ENCODE assay signal across 8 cellular contexts in the genomic region with DNA sequence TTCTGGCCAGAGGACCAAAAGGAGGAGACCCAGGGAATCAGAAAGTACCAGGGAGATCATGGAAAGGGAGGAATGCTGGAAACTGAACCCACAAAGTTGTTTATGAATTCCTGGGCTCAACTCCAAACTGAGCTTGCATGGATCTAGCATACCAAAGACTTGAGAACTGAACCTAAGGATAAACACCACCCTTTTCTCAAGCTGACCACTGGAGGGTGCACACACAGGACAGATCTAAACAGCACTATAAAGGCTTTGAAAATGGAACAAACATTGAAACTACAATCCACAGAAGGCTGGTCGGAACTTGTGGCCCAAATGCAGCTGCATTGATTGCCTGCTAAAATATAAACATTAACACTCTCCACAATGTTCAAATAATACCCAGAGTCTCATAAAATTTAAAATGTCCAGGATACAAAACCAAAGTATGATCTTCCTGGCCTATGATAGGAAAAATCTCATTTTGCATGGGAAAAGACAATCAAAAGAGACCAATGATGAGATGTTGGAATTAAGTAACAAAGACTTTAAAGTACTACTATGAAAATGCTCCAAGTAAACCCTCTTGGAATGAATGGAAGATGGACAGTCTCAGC. TPM values are rescaled to one million over a fixed set of nuclear protein-coding genes. Genes with fewer than 3 reads are reported as not detected.
DNase-seq lines count a peak whose midpoint lies in the region; TF ChIP-seq lines count a peak whose summit lies in the region.

No MANE protein-coding gene starts in this region.

- peak overlapping the region; percentile 88 for H3K4me2 ChIP-seq in GM23248 (ENCODE audit: unreplicated experiment)

- H3K9ac ChIP-seq in GM23248: peak overlapping the region; percentile 66

- H3K36me3 ChIP-seq in GM23248 (ENCODE audit: low read depth): no peaks in the 10 kb centered on the region

- no peaks in the 10 kb centered on the region for H3K79me2 ChIP-seq in GM23248 (ENCODE audit: insufficient read depth)

- H3K4me1 ChIP-seq in GM23248 (ENCODE audit: insufficient read depth): peaks cover 21% of the 10 kb centered on the region

- peaks cover 29% of the 10 kb centered on the region for H3F3A ChIP-seq in GM23248 (ENCODE audit: insufficient read depth)

- WGBS in GM23248 (ENCODE audit: low coverage in 1 of 2, low lambda C conversion rate in 2 of 2, missing lambda C conversion rate in 2 of 2), 2 experiments: 16 to 20% methylated on average over 1 of the region's 1 CpG

- peaks cover 25% of the 10 kb centered on the region for H3K9me3 Mint-ChIP-seq in mesothelial cell of epicardium

- H3K27me3 Mint-ChIP-seq in mesothelial cell of epicardium (ENCODE audit: low read depth): no peaks in the 10 kb centered on the region

- H3K9me2 ChIP-seq in GM23248 (ENCODE audit: insufficient read depth): no peaks in the 10 kb centered on the region

- peak overlapping the region; percentile 42; the same call in 1 of the 2 replicates for H3K4me3 ChIP-seq in GM23248

- peak overlapping the region; percentile 86 for H3K27ac Mint-ChIP-seq in mesothelial cell of epicardium

- TF ChIP-seq CTCF in mesothelial cell of epicardium (IDR thresholded peaks at IDR 0.05; ENCODE audit: unreplicated experiment): no peak

- in situ Hi-C loops in GM23248 (cut with MboI): loop anchor here (10.0 kb wide), 1 partner anchor 121 kb away; no protein-coding TSS in a partner anchor

- H2AFZ ChIP-seq in GM23248: peak overlapping the region; percentile 83

- peaks cover 5% of the 10 kb centered on the region for H3K36me3 Mint-ChIP-seq in mesothelial cell of epicardium

- no peaks in the 10 kb centered on the region for H3K27me3 ChIP-seq in GM23248 (replicated peaks; ENCODE audit: insufficient read depth)

- H3K9me3 ChIP-seq in GM23248 (ENCODE audit: low read depth): no peaks in the 10 kb centered on the region

- peaks cover 7% of the 10 kb centered on the region for H3K4me1 Mint-ChIP-seq in mesothelial cell of epicardium

- H3K27ac ChIP-seq in GM23248: peak overlapping the region; percentile 88

- no peak overlapping the region for H3K4me3 Mint-ChIP-seq in mesothelial cell of epicardium

- no peaks in the 10 kb centered on the region for H4K20me1 ChIP-seq in GM23248 (ENCODE audit: insufficient read depth)

- DNase-seq in ELR (ENCODE audit: low read depth): peak; percentile 92
- peak; percentile 95 for DNase-seq in GM23248
- peak; percentile 57 for DNase-seq in NCI-H69 (lab: John Stamatoyannopoulos, UW)
- DNase-seq in cerebellar cortex (ENCODE audit: low spot score): peak; percentile 54
- no peak for DNase-seq in mesothelial cell of epicardium (ENCODE audit: low spot score in 2 of 2, unreplicated experiment in 2 of 2)
- no peak for DNase-seq in GOT3 (lab: John Stamatoyannopoulos, UW)
- DNase-seq in NCI-H1694 treated with DMSO at 0.1 percent for 48 hours (lab: John Stamatoyannopoulos, UW): no peak
- no peak for DNase-seq in KG1 (lab: John Stamatoyannopoulos, UW)

RNA-seq across cellular contexts. Expression of a gene that starts 15.6 kb away (rescaled TPM):
- total RNA-seq in GM23248 (2014; rRNA removed; shearing (Covaris generic)): 6.2 and 10.4 TPM in 2 replicates
- polyA plus RNA-seq in GM23248 (2016; fragmentation: Nextera tagmentation; extraction: Ambion mirVana): 21.7 and 22.2 TPM in 2 replicates
- total RNA-seq in mesothelial cell of epicardium: 33.1 to 35.6 TPM (median 33.3 TPM) in 3 replicates

RNA-seq across cellular contexts. Expression of a gene that starts 37.1 kb away (rescaled TPM):
- not detected in 2 replicates for total RNA-seq in GM23248 (2014; rRNA removed; shearing (Covaris generic))
- polyA plus RNA-seq in GM23248 (2016; fragmentation: Nextera tagmentation; extraction: Ambion mirVana): not detected in 2 replicates
- not detected in 3 replicates for total RNA-seq in mesothelial cell of epicardium

RNA-seq across cellular contexts. Expression of a gene that starts 50.6 kb away (rescaled TPM):
- total RNA-seq in GM23248 (2014; rRNA removed; shearing (Covaris generic)): 17.7 and 21.5 TPM in 2 replicates
- polyA plus RNA-seq in GM23248 (2016; fragmentation: Nextera tagmentation; extraction: Ambion mirVana): 40.9 and 44.0 TPM in 2 replicates
- 50.3 to 52.5 TPM (median 51.6 TPM) in 3 replicates for total RNA-seq in mesothelial cell of epicardium

Comparison
In these comparisons a context has a peak if more than half of its experiments do, and no peak if none do; other contexts are left out.
1. DNase-seq: peak in ELR (single experiment), GM23248 (single experiment), NCI-H69 (single experiment) and cerebellar cortex (single experiment); none in mesothelial cell of epicardium (0 of 2), GOT3 (single experiment), NCI-H1694 treated with DMSO at 0.1 percent for 48 hours (single experiment) and KG1 (single experiment).